17 cellular contexts compared by ENCODE assay signal in the genomic region with DNA sequence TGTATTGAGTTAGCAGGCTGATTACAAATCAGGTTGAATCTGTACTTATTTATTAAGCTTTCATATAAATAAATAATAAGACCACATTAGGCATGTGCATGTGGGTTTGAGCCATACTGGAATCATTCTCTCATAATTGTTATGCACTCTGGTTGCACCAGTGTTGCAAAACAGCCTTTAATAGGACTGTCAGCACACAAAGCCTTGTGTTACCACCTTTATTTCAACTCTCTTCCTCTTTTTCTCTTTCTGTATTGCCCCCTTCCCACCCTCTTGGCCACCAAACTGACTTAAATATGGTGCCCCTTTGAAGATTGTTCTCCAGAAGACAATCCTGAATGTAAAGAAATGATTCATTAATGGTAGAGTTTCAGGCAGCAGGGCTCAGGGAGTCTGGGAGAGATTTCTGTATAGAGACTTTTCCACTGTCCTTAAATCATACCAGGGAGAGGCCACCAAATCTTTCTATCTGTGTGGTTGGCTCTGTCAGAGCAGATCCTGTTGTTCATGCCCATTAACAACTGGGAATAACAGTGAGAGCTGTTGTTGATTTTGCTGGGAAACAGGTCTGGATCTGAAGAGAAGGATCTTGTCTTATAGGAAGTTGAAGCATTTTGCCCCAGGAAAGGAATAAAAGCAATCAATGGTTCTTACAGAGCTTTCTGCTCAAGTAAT.
"Had no signal": no experiment of that assay in that cellular context is flagged by ENCODE, and none has a peak within 500 bp of the region (broad histone marks: within the 10 kb centered on the region; RNA-seq: fewer than 3 reads in every experiment).

No MANE protein-coding gene starts in this region.

- H3K27ac ChIP-seq: cardiac muscle cell, hepatocyte, tibial nerve, uterus had no signal

- DNase-seq: activated CD4-positive, alpha-beta T cell treated with anti-CD3 and anti-CD28 coated beads, Interleukin-2, amount 50 U/mL, for 48 hours; activated CD4-positive, CD25-positive, alpha-beta regulatory T cell treated with anti-CD3 and anti-CD28 coated beads, Interleukin-2, amount 50 U/mL, for 72 hours; activated naive CD4-positive, alpha-beta T cell treated with anti-CD3 and anti-CD28 coated beads, Interleukin-2, amount 10 ng/mL, durations not matched to agents 7 days and 5 days; activated T-cell treated with anti-CD3 and anti-CD28 coated beads, Interleukin-2, amount 50 U/mL, for 1 hour; kidney; left ventricle myocardium superior; mesenchymal stem cell; naive thymus-derived CD8-positive, alpha-beta T cell; nucleus accumbens; right cardiac atrium; stimulated activated CD4-positive, alpha-beta T cell treated with anti-CD3 and anti-CD28 coated beads, Interleukin-15, amount 100 ng/mL, for 24 hours; stimulated activated CD4-positive, alpha-beta T cell treated with anti-CD3 and anti-CD28 coated beads, Interleukin-4, amount 100 ng/mL, for 1 hour; stimulated activated naive B cell treated with anti-CD40 and anti-IgM and Interleukin-4, amounts not matched to agents 10 μg/mL and 1 μg/mL and 100 μg/mL, for 72 hours; uterus had no signal

- ATAC-seq: left ventricle myocardium superior; naive thymus-derived CD8-positive, alpha-beta T cell; right cardiac atrium; stimulated activated naive B cell treated with anti-CD40 and anti-IgM and Interleukin-4, amounts not matched to agents 10 μg/mL and 1 μg/mL and 100 μg/mL, for 72 hours had no signal
